Comparison of ENCODE assay signal across 23 cellular contexts in genomic region chr2:142536501-142536900, GRCh38.
A peak's percentile ranks its signal among the peaks of the same experiment; 100 is the strongest.
DNase-seq lines count a peak whose midpoint lies in the region; ATAC-seq, FAIRE-seq and TF ChIP-seq lines count a peak whose summit lies in the region.
"Had no signal": no experiment of that assay in that cellular context is flagged by ENCODE, and none has a peak within 500 bp of the region (broad histone marks: within the 10 kb centered on the region; RNA-seq: fewer than 3 reads in every experiment).

No MANE protein-coding gene starts in this region.

- no peaks in the 10 kb centered on the region for H3K79me2 ChIP-seq in astrocyte (ENCODE audit: insufficient read depth, low read length)

- H3K9ac ChIP-seq in astrocyte (ENCODE audit: low read length) = no peak overlapping the region

- ATAC-seq in lower lobe of right lung = no peak
- ATAC-seq in HG03159 (IDR thresholded peaks at IDR 0.05; ENCODE audit: unreplicated experiment) = no peak
- no peak for ATAC-seq in left colon
- ATAC-seq: HCT116 had no signal

- no peaks in the 10 kb centered on the region for H3K4me1 ChIP-seq in astrocyte (ENCODE audit: insufficient read depth, low read length)
- H3K4me1 ChIP-seq in stomach = no peaks in the 10 kb centered on the region
- no peaks in the 10 kb centered on the region for H3K4me1 ChIP-seq in lower lobe of right lung
- H3K4me1 ChIP-seq: BE2C had no signal

- no peaks in the 10 kb centered on the region for H3K36me3 ChIP-seq in astrocyte (ENCODE audit: insufficient read depth, low read length)
- no peaks in the 10 kb centered on the region for H3K36me3 ChIP-seq in stomach
- no peaks in the 10 kb centered on the region for H3K36me3 ChIP-seq in lower lobe of right lung
- H3K36me3 ChIP-seq: BE2C had no signal

- H3K9me3 ChIP-seq in astrocyte (ENCODE audit: insufficient read depth, low read depth, low read length) (no peaks in the 10 kb centered on the region), stomach (no peaks in the 10 kb centered on the region), lower lobe of right lung (no peaks in the 10 kb centered on the region)
- H3K9me3 ChIP-seq: BE2C had no signal

- intact Hi-C loops in stomach (cut with DNase I; ENCODE audit: low total_unique reads) (no loop called here), lower lobe of right lung (cut with DNase I) (no loop called here), left colon (cut with DNase I, micrococcal nuclease) (no loop called here)

- H3K27me3 Mint-ChIP-seq in astrocyte (ENCODE audit: low read depth, unreplicated experiment) = no peaks in the 10 kb centered on the region
- H3K27me3 Mint-ChIP-seq: CD4-positive, CD25-positive, alpha-beta regulatory T cell; CD8-positive, alpha-beta memory T cell had no signal

- no peak overlapping the region for H3K4me3 ChIP-seq in astrocyte (ENCODE audit: insufficient read depth, low read depth, low read length)
- H3K4me3 ChIP-seq in stomach = no peak overlapping the region
- H3K4me3 ChIP-seq in lower lobe of right lung = no peak overlapping the region

- H3K4me3 Mint-ChIP-seq in astrocyte (ENCODE audit: unreplicated experiment) = no peak overlapping the region
- H3K4me3 Mint-ChIP-seq: CD4-positive, CD25-positive, alpha-beta regulatory T cell; CD8-positive, alpha-beta memory T cell; HFFc6 had no signal

- H3K4me1 Mint-ChIP-seq in astrocyte (ENCODE audit: low read depth, unreplicated experiment) = peaks cover 10% of the 10 kb centered on the region
- H3K4me1 Mint-ChIP-seq: CD4-positive, CD25-positive, alpha-beta regulatory T cell; CD8-positive, alpha-beta memory T cell had no signal

- no peak overlapping the region for H3K27ac ChIP-seq in astrocyte (ENCODE audit: low read depth, low read length)
- no peak overlapping the region for H3K27ac ChIP-seq in stomach
- H3K27ac ChIP-seq in lower lobe of right lung = no peak overlapping the region

- no peaks in the 10 kb centered on the region for H3K36me3 Mint-ChIP-seq in astrocyte (ENCODE audit: low read depth, unreplicated experiment)
- H3K36me3 Mint-ChIP-seq: CD4-positive, CD25-positive, alpha-beta regulatory T cell; CD8-positive, alpha-beta memory T cell had no signal

- TF ChIP-seq CTCF in astrocyte (IDR thresholded peaks at IDR 0.05; ENCODE audit: insufficient read depth, low read depth, low read length) (no peak), stomach (IDR thresholded peaks at IDR 0.05) (no peak), lower lobe of right lung (IDR thresholded peaks at IDR 0.05) (no peak)

- no peaks in the 10 kb centered on the region for H3K27me3 ChIP-seq in astrocyte (ENCODE audit: insufficient read depth, low read length)
- H3K27me3 ChIP-seq in stomach = no peaks in the 10 kb centered on the region
- no peaks in the 10 kb centered on the region for H3K27me3 ChIP-seq in lower lobe of right lung (ENCODE audit: low read depth)
- H3K27me3 ChIP-seq: BE2C had no signal

- TF ChIP-seq POLR2A in stomach (IDR thresholded peaks at IDR 0.05) = no peak

- H2AFZ ChIP-seq in astrocyte (ENCODE audit: low read depth, low read length) = no peak overlapping the region

- 57 to 71% (median 70%) methylated on average over 6 of the region's 6 CpGs for WGBS in stomach, 5 donors

- no peak overlapping the region for H3K27ac Mint-ChIP-seq in astrocyte (ENCODE audit: unreplicated experiment)
- H3K27ac Mint-ChIP-seq: CD4-positive, CD25-positive, alpha-beta regulatory T cell; CD8-positive, alpha-beta memory T cell; HFFc6 had no signal

- no peak for TF ChIP-seq EP300 in stomach (IDR thresholded peaks at IDR 0.05)

- no peak for FAIRE-seq in astrocyte (lab: Jason Lieb, UNC)
- FAIRE-seq: D721Med, G401.6, GM12891, GM19239, HTR-8/SVneo had no signal

- DNase-seq in Ammon's horn (ENCODE audit: low spot score) = peak; percentile 23
- no peak for DNase-seq in astrocyte (ENCODE audit: low read depth)
- peak; percentile 63 for DNase-seq in left kidney (ENCODE audit: low read depth, low spot score)
- no peak for DNase-seq in stomach
- DNase-seq in lower lobe of right lung = no peak
- no peak for DNase-seq in left colon
- DNase-seq: 8988T; BE2C; C1 segment of cervical spinal cord; CD4-positive, CD25-positive, alpha-beta regulatory T cell; CD8-positive, alpha-beta memory T cell; COR-L47; GOT3; H7; HFFc6; IMR-90 had no signal

- no peaks in the 10 kb centered on the region for H3K9me3 Mint-ChIP-seq in astrocyte (ENCODE audit: unreplicated experiment)

- H3K4me2 ChIP-seq in astrocyte (ENCODE audit: low read length) = peak overlapping the region; percentile 32

- no peaks in the 10 kb centered on the region for H4K20me1 ChIP-seq in astrocyte (ENCODE audit: insufficient read depth, low read length)

Comparison
In these comparisons a context has a peak if more than half of its experiments do, and no peak if none do; other contexts are left out.
1. DNase-seq: peak in Ammon's horn (single experiment) and left kidney (single experiment); none in astrocyte (single experiment), stomach (single experiment), lower lobe of right lung (single experiment) and left colon (0 of 2).